In the genomic region with DNA sequence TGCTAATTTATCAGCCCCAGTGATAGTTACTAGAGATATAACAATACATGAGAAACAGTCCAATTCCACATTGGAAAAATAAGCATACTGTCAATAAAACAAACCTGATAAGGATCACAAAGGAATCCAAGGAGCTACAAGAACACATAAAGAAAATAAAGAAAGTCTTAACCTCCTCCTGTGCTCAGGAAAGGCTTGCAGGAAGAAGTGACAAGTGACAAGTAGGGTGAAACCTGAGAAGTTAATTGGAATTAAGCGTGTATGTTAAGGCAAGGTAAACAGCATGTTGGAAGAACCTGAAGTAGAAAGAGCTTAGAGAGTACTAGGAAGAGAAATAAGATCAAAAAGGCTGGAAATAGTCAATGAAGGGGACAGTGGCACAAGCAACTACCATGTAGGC, we compare ENCODE assay signal across 27 cellular contexts. TPM values are rescaled to one million over a fixed set of nuclear protein-coding genes. Genes with fewer than 3 reads are reported as not detected.
DNase-seq lines count a peak whose midpoint lies in the region; ATAC-seq and TF ChIP-seq lines count a peak whose summit lies in the region.
"Had no signal": no experiment of that assay in that cellular context is flagged by ENCODE, and none has a peak within 500 bp of the region (broad histone marks: within the 10 kb centered on the region; RNA-seq: fewer than 3 reads in every experiment).

No MANE protein-coding gene starts in this region.

- H3K27ac ChIP-seq in 22Rv1 (peak overlapping the region; percentile 37; the same call in 1 of the 2 replicates), GM23338 (ENCODE audit: low read depth) (no peak overlapping the region), VCaP (peak overlapping the region; percentile 64)
- H3K27ac ChIP-seq: adrenal gland; BLaER1 treated with 17β-estradiol and CSF1 and Interleukin-3, amounts not matched to agents 10 nM and 100 nM; body of pancreas; lower lobe of right lung; ovary; right atrium auricular region; SJCRH30; suprapubic skin; upper lobe of right lung had no signal

- no peaks in the 10 kb centered on the region for H4K20me1 ChIP-seq in GM23338 (replicated peaks; ENCODE audit: insufficient read depth)
- H4K20me1 ChIP-seq: BLaER1 treated with 17β-estradiol and CSF1 and Interleukin-3, amounts not matched to agents 10 nM and 100 nM had no signal

- no peaks in the 10 kb centered on the region for H3K27me3 Mint-ChIP-seq in GM23338 (ENCODE audit: insufficient read depth, low read depth, poor library complexity)
- H3K27me3 Mint-ChIP-seq in activated CD4-positive, alpha-beta memory T cell treated with anti-CD3 and anti-CD28 coated beads for 36 hours, result no peaks in the 10 kb centered on the region
- H3K27me3 Mint-ChIP-seq: activated B cell treated with CpG ODN at 0.5 μM for 24 hours; natural killer cell treated with Interleukin-12 subunit alpha and Interleukin-12 subunit beta and Interleukin-15 and Interleukin-18, amount 100 ng/mL, for 72 hours had no signal

- no peak overlapping the region for H3K27ac Mint-ChIP-seq in GM23338
- H3K27ac Mint-ChIP-seq in activated CD4-positive, alpha-beta memory T cell treated with anti-CD3 and anti-CD28 coated beads for 36 hours, result no peak overlapping the region
- H3K27ac Mint-ChIP-seq: activated B cell treated with CpG ODN at 0.5 μM for 24 hours; natural killer cell treated with Interleukin-12 subunit alpha and Interleukin-12 subunit beta and Interleukin-15 and Interleukin-18, amount 100 ng/mL, for 72 hours; stimulated activated effector memory CD8-positive, alpha-beta T cell treated with anti-CD3 and anti-CD28 coated beads, Interleukin-12 subunit alpha, Interleukin-12 subunit beta, amount 100 ng/mL, for 72 hours had no signal

- intact Hi-C loops in activated CD4-positive, alpha-beta memory T cell treated with anti-CD3 and anti-CD28 coated beads for 36 hours (cut with micrococcal nuclease), result loop anchor here (1.0 to 5.0 kb wide), 4 partner anchors 20 to 200 kb away; a partner anchor contains a TSS

- peak overlapping the region; percentile 4; the same call in 1 of the 2 replicates for H3K4me2 ChIP-seq in GM23338
- H3K4me2 ChIP-seq: BLaER1 treated with 17β-estradiol and CSF1 and Interleukin-3, amounts not matched to agents 10 nM and 100 nM had no signal

- no peaks in the 10 kb centered on the region for H3K36me3 ChIP-seq in GM23338 (ENCODE audit: insufficient read depth)
- H3K36me3 ChIP-seq: adrenal gland; BLaER1 treated with 17β-estradiol and CSF1 and Interleukin-3, amounts not matched to agents 10 nM and 100 nM; lower lobe of right lung; ovary; right atrium auricular region; SJCRH30; suprapubic skin; upper lobe of right lung had no signal

- H3K79me2 ChIP-seq in GM23338 (replicated peaks; ENCODE audit: insufficient read depth), result no peaks in the 10 kb centered on the region

- H3K9me2 ChIP-seq in GM23338 (ENCODE audit: insufficient read depth), result no peaks in the 10 kb centered on the region; the same call in 1 of the 2 replicates

- H3K4me3 ChIP-seq in GM23338, result no peak overlapping the region
- H3K4me3 ChIP-seq: adrenal gland; BLaER1 treated with 17β-estradiol and CSF1 and Interleukin-3, amounts not matched to agents 10 nM and 100 nM; body of pancreas; lower lobe of right lung; mucosa of descending colon; ovary; right atrium auricular region; SJCRH30; suprapubic skin; upper lobe of right lung had no signal

- peak overlapping the region; percentile 34; the same call in 1 of the 2 replicates for H2AFZ ChIP-seq in GM23338

- H3K4me3 Mint-ChIP-seq in GM23338, result no peak overlapping the region; the same call in 2 of the 3 replicates
- no peak overlapping the region for H3K4me3 Mint-ChIP-seq in activated CD4-positive, alpha-beta memory T cell treated with anti-CD3 and anti-CD28 coated beads for 36 hours
- H3K4me3 Mint-ChIP-seq: activated B cell treated with CpG ODN at 0.5 μM for 24 hours; natural killer cell treated with Interleukin-12 subunit alpha and Interleukin-12 subunit beta and Interleukin-15 and Interleukin-18, amount 100 ng/mL, for 72 hours; stimulated activated effector memory CD8-positive, alpha-beta T cell treated with anti-CD3 and anti-CD28 coated beads, Interleukin-12 subunit alpha, Interleukin-12 subunit beta, amount 100 ng/mL, for 72 hours had no signal

- CTCF ChIA-PET in activated CD4-positive, alpha-beta memory T cell treated with anti-CD3 and anti-CD28 coated beads for 36 hours (lab: Charles Lee), result interaction anchor here (0.9 to 1.2 kb wide), 2 partner anchors 8 to 20 kb away, joined by 3 to 4 read pairs; a partner anchor contains a TSS

- no peaks in the 10 kb centered on the region for H3K9me3 Mint-ChIP-seq in GM23338
- peaks cover 4% of the 10 kb centered on the region for H3K9me3 Mint-ChIP-seq in activated CD4-positive, alpha-beta memory T cell treated with anti-CD3 and anti-CD28 coated beads for 36 hours
- H3K9me3 Mint-ChIP-seq: activated B cell treated with CpG ODN at 0.5 μM for 24 hours; natural killer cell treated with Interleukin-12 subunit alpha and Interleukin-12 subunit beta and Interleukin-15 and Interleukin-18, amount 100 ng/mL, for 72 hours; stimulated activated effector memory CD8-positive, alpha-beta T cell treated with anti-CD3 and anti-CD28 coated beads, Interleukin-12 subunit alpha, Interleukin-12 subunit beta, amount 100 ng/mL, for 72 hours had no signal

- no peaks in the 10 kb centered on the region for H3F3A ChIP-seq in GM23338 (replicated peaks; ENCODE audit: low read depth)

- H3K27me3 ChIP-seq in GM23338 (ENCODE audit: insufficient read depth), result no peaks in the 10 kb centered on the region
- H3K27me3 ChIP-seq: adrenal gland; BLaER1 treated with 17β-estradiol and CSF1 and Interleukin-3, amounts not matched to agents 10 nM and 100 nM; body of pancreas; ovary; right atrium auricular region; suprapubic skin; upper lobe of right lung had no signal

- peaks cover 11% of the 10 kb centered on the region for H3K4me1 Mint-ChIP-seq in GM23338
- peaks cover 27% of the 10 kb centered on the region for H3K4me1 Mint-ChIP-seq in activated CD4-positive, alpha-beta memory T cell treated with anti-CD3 and anti-CD28 coated beads for 36 hours (ENCODE audit: low read depth)
- H3K4me1 Mint-ChIP-seq: activated B cell treated with CpG ODN at 0.5 μM for 24 hours had no signal

- POLR2A ChIA-PET in activated CD4-positive, alpha-beta memory T cell treated with anti-CD3 and anti-CD28 coated beads for 36 hours (lab: Charles Lee), result interaction anchor here (2.0 kb wide), 1 partner anchor 18 kb away, joined by 9 read pairs; no protein-coding TSS in a partner anchor

- TF ChIP-seq CTCF in 22Rv1 (IDR thresholded peaks at IDR 0.05) (no peak), GM23338 (conservative IDR thresholded peaks at IDR 0.05; ENCODE audit: low read depth in 2 of 2) (no peak), VCaP (conservative IDR thresholded peaks at IDR 0.05) (no peak)

- peaks cover 11% of the 10 kb centered on the region; the same call in 1 of the 2 replicates for H3K4me1 ChIP-seq in GM23338 (ENCODE audit: insufficient read depth)
- H3K4me1 ChIP-seq: adrenal gland, body of pancreas, lower lobe of right lung, right atrium auricular region, SJCRH30, suprapubic skin, upper lobe of right lung had no signal

- ATAC-seq in GM23338 (peak; percentile 51), GM19035 (IDR thresholded peaks at IDR 0.05; ENCODE audit: unreplicated experiment) (no peak)
- ATAC-seq: body of pancreas, lower lobe of right lung, mucosa of descending colon, upper lobe of right lung had no signal

- DNase-seq in GM23338 (ENCODE audit: low spot score) (peak; percentile 21), iPS-NIHi7 (ENCODE audit: extremely low spot score) (peak; percentile 31), hepatic stellate cell (ENCODE audit: low spot score) (no peak)
- no peak for DNase-seq in activated CD4-positive, alpha-beta memory T cell treated with anti-CD3 and anti-CD28 coated beads for 36 hours
- DNase-seq: activated B cell treated with CpG ODN at 0.5 μM for 24 hours, activated gamma-delta T cell, adrenal gland, body of pancreas, Caco-2, dermis blood vessel endothelial cell, Kasumi-1, lower lobe of right lung, mucosa of descending colon, NCI-H187, NCI-H2227 treated with DMSO at 0.1 percent for 48 hours, NCI-H748 treated with DMSO at 0.1 percent for 48 hours, ovary, SJCRH30, upper lobe of right lung had no signal

- H3K36me3 Mint-ChIP-seq in GM23338 (ENCODE audit: low read depth), result no peaks in the 10 kb centered on the region
- no peaks in the 10 kb centered on the region for H3K36me3 Mint-ChIP-seq in activated CD4-positive, alpha-beta memory T cell treated with anti-CD3 and anti-CD28 coated beads for 36 hours
- H3K36me3 Mint-ChIP-seq: natural killer cell treated with Interleukin-12 subunit alpha and Interleukin-12 subunit beta and Interleukin-15 and Interleukin-18, amount 100 ng/mL, for 72 hours; stimulated activated effector memory CD8-positive, alpha-beta T cell treated with anti-CD3 and anti-CD28 coated beads, Interleukin-12 subunit alpha, Interleukin-12 subunit beta, amount 100 ng/mL, for 72 hours had no signal

TF ChIP-seq in GM23338, 12 proteins besides CTCF, POLR2A, EP300 and RAD21:
- TF ChIP-seq, protein P1, sequence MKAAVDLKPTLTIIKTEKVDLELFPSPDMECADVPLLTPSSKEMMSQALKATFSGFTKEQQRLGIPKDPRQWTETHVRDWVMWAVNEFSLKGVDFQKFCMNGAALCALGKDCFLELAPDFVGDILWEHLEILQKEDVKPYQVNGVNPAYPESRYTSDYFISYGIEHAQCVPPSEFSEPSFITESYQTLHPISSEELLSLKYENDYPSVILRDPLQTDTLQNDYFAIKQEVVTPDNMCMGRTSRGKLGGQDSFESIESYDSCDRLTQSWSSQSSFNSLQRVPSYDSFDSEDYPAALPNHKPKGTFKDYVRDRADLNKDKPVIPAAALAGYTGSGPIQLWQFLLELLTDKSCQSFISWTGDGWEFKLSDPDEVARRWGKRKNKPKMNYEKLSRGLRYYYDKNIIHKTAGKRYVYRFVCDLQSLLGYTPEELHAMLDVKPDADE (IDR thresholded peaks at IDR 0.05), result no peak

RNA-seq across cellular contexts. Expression of a gene that starts 20.2 kb away (rescaled TPM):
- total RNA-seq in GM23338 (2014; rRNA removed; shearing (Covaris generic)), result 49.7 and 54.6 TPM in 2 replicates
- 38.4 and 40.7 TPM in 2 replicates for polyA plus RNA-seq in GM23338 (2016; fragmentation: Nextera tagmentation; extraction: Ambion mirVana)
- total RNA-seq in activated CD4-positive, alpha-beta memory T cell treated with anti-CD3 and anti-CD28 coated beads for 36 hours, result 10 to 100 TPM; 44.5 to 47.0 TPM

RNA-seq across cellular contexts. Expression of a gene that starts 33.4 kb away (rescaled TPM):
- total RNA-seq in GM23338 (2014; rRNA removed; shearing (Covaris generic)), result 3.0 and 4.5 TPM in 2 replicates
- polyA plus RNA-seq in GM23338 (2016; fragmentation: Nextera tagmentation; extraction: Ambion mirVana), result 4.4 and 5.0 TPM in 2 replicates
- total RNA-seq in activated CD4-positive, alpha-beta memory T cell treated with anti-CD3 and anti-CD28 coated beads for 36 hours, result 1 to 10 TPM; 3.4 to 4.2 TPM

Comparison
In these comparisons a context has a peak if more than half of its experiments do, and no peak if none do; other contexts are left out.
1. DNase-seq: peak in GM23338 (single experiment) and iPS-NIHi7 (single experiment); none in hepatic stellate cell (single experiment) and activated CD4-positive, alpha-beta memory T cell treated with anti-CD3 and anti-CD28 coated beads for 36 hours (single experiment).